Comparison of ENCODE assay signal across 8 cellular contexts in genomic region chr11:64763804-64764611, GRCh38. TPM values are rescaled to one million over a fixed set of nuclear protein-coding genes. Genes with fewer than 3 reads are reported as not detected.
DNase-seq lines count a peak whose midpoint lies in the region; ATAC-seq and TF ChIP-seq lines count a peak whose summit lies in the region.

No MANE protein-coding gene starts in this region.

- H3K27me3 ChIP-seq in adipocyte (replicated peaks; ENCODE audit: control insufficient read depth, insufficient read depth, low read length) (no peaks in the 10 kb centered on the region), tibial nerve (no peaks in the 10 kb centered on the region)

- H3K36me3 ChIP-seq in adipocyte (ENCODE audit: control insufficient read depth, insufficient read depth, low read length, severe bottlenecking) (peaks cover 59% of the 10 kb centered on the region), mesodermal cell (ENCODE audit: control insufficient read depth, insufficient read depth, low read length) (peaks cover 69% of the 10 kb centered on the region), tibial nerve (peaks cover 28 to 71% (median 45%) of the 10 kb centered on the region in 3 donors)

- TF ChIP-seq EP300 in tibial nerve (IDR thresholded peaks at IDR 0.05), result no peak

- no peak for ATAC-seq in GM19351 (IDR thresholded peaks at IDR 0.05; ENCODE audit: unreplicated experiment)

- no peak for TF ChIP-seq POLR2A in tibial nerve (IDR thresholded peaks at IDR 0.05)

- no peaks in the 10 kb centered on the region for H3K9me3 ChIP-seq in adipocyte (ENCODE audit: control insufficient read depth, low read length)
- no peaks in the 10 kb centered on the region for H3K9me3 ChIP-seq in mesodermal cell (ENCODE audit: control insufficient read depth, low read length)
- H3K9me3 ChIP-seq in tibial nerve, result no peaks in the 10 kb centered on the region

- TF ChIP-seq CTCF in tibial nerve (IDR thresholded peaks at IDR 0.05), result no peak

- WGBS in mesodermal cell (ENCODE audit: insufficient coverage in 2 of 2), 2 experiments, result 89 to 90% methylated on average over 8 to 9 of the region's 14 CpGs
- WGBS in tibial nerve, 2 donors, result 54 to 63% methylated on average over 14 of the region's 14 CpGs

- peak overlapping the region; percentile 72 for H3K27ac ChIP-seq in mesodermal cell (ENCODE audit: low read depth, low read length, severe bottlenecking)
- H3K27ac ChIP-seq in tibial nerve, result peak overlapping the region in 3 of 4 donors; percentile 17 to 60 (median 57)

- peak; percentile 79 for DNase-seq in activated gamma-delta T cell treated with Interleukin-2 at 50 U/mL for 16 hours
- DNase-seq in activated gamma-delta T cell (lab: John Stamatoyannopoulos, UW), result no peak
- DNase-seq in adipocyte (ENCODE audit: low read depth), result no peak
- DNase-seq in tibial nerve (ENCODE audit: low spot score in 2 of 2), result no peak
- no peak for DNase-seq in AML-193 (lab: John Stamatoyannopoulos, UW)
- DNase-seq in DMS114 treated with DMSO at 0.1 percent for 48 hours (lab: John Stamatoyannopoulos, UW; ENCODE audit: unreplicated experiment), result no peak

- H3K4me1 ChIP-seq in adipocyte (ENCODE audit: control insufficient read depth, insufficient read depth, low read length), result peaks cover 45% of the 10 kb centered on the region
- peaks cover 57% of the 10 kb centered on the region for H3K4me1 ChIP-seq in mesodermal cell (ENCODE audit: control insufficient read depth, insufficient read depth, low read length, poor library complexity, severe bottlenecking)
- H3K4me1 ChIP-seq in tibial nerve, result peaks cover 0 to 76% (median 41%) of the 10 kb centered on the region in 4 donors

- peak overlapping the region; percentile 33 for H3K9ac ChIP-seq in adipocyte (ENCODE audit: low read length)

- no peak overlapping the region for H3K4me3 ChIP-seq in adipocyte (ENCODE audit: low read length)
- no peak overlapping the region for H3K4me3 ChIP-seq in mesodermal cell (ENCODE audit: extremely low read depth, insufficient read depth, low read length, poor library complexity, severe bottlenecking)
- H3K4me3 ChIP-seq in tibial nerve, result no peak overlapping the region

RNA-seq across cellular contexts. Expression of gene PYGM, which starts 4.2 kb away (rescaled TPM):
- polyA plus RNA-seq in mesodermal cell (2013, experiment 1 of 2), result 1.4 TPM
- 1.3 TPM for polyA plus RNA-seq in mesodermal cell (2013, experiment 2 of 2)
- total RNA-seq in tibial nerve, result 10 to 100 TPM in 2 of 4 donors, 1 to 10 TPM in 2; 2.1 to 18.6 (median 9.9) TPM

RNA-seq across cellular contexts. Expression of gene SF1, which starts 14.3 kb away (rescaled TPM):
- polyA plus RNA-seq in mesodermal cell (2013, experiment 1 of 2), result 142 TPM
- polyA plus RNA-seq in mesodermal cell (2013, experiment 2 of 2), result 144 TPM
- 100 to 1,000 TPM; 368 to 416 (median 372) TPM for total RNA-seq in tibial nerve

RNA-seq across cellular contexts. Expression of gene RASGRP2, which starts 20.1 kb away (rescaled TPM):
- polyA plus RNA-seq in mesodermal cell (2013, experiment 1 of 2), result 18.7 TPM
- polyA plus RNA-seq in mesodermal cell (2013, experiment 2 of 2), result 14.0 TPM
- total RNA-seq in tibial nerve, result 10 to 100 TPM; 35.4 to 87.0 (median 59.0) TPM

RNA-seq across cellular contexts. Expression of gene MAP4K2, which starts 39.0 kb away (rescaled TPM):
- 43.9 TPM for polyA plus RNA-seq in mesodermal cell (2013, experiment 1 of 2)
- polyA plus RNA-seq in mesodermal cell (2013, experiment 2 of 2), result 33.9 TPM
- total RNA-seq in tibial nerve, result 10 to 100 TPM; 10.6 to 22.2 (median 13.5) TPM

RNA-seq across cellular contexts. Expression of gene NRXN2, which starts 41.0 kb away (rescaled TPM):
- 9.7 TPM for polyA plus RNA-seq in mesodermal cell (2013, experiment 1 of 2)
- 5.8 TPM for polyA plus RNA-seq in mesodermal cell (2013, experiment 2 of 2)
- 10 to 100 TPM in 2 of 4 donors, 1 to 10 TPM in 2; 1.7 to 25.5 (median 8.7) TPM for total RNA-seq in tibial nerve
